18 cellular contexts compared by ENCODE assay signal in the genomic region with DNA sequence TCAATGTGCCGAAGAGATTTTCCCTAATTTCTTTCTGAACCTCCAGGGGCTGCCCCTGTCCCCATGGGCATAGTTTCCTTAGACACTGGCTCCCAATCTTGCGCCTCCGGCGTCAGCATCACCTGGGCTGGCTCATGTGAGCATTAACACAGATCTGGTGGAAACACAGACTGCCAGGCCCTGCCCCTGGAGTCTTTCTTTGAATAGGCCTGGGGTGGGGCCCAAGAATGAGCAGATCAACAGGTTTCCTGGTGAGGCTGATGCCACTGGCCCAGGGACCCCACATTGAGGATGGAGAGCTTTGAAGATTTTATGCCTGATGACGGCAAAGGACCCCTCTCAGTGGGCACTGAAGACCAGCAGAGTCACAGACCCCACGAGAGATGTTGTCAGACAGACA.
"Had no signal": no experiment of that assay in that cellular context is flagged by ENCODE, and none has a peak within 500 bp of the region (broad histone marks: within the 10 kb centered on the region; RNA-seq: fewer than 3 reads in every experiment).

No MANE protein-coding gene starts in this region.

- H3K27ac ChIP-seq: sigmoid colon, skin epidermis, tibial artery, upper lobe of left lung, uterus had no signal

- H3K4me3 Mint-ChIP-seq: nephron had no signal

- DNase-seq: cortex of kidney; dorsolateral prefrontal cortex; effector CD8-positive, alpha-beta T cell; foreskin melanocyte; heart left ventricle; hippocampal formation; kidney glomerular epithelial cell; midbrain; stimulated activated CD4-positive, alpha-beta T cell treated with anti-CD3 and anti-CD28 coated beads, Interleukin-2, amount 100 ng/mL, for 24 hours; stimulated activated CD4-positive, alpha-beta T cell treated with anti-CD3 and anti-CD28 coated beads, Interleukin-4, amount 100 ng/mL, for 4 hours; stimulated activated naive CD8-positive, alpha-beta T cell treated with anti-CD3 and anti-CD28 coated beads, Interleukin-15, Interleukin-2, amounts not matched to agents 100 U/mL and 50 U/mL, for 24 hours; tibial artery; uterus had no signal

- H3K36me3 ChIP-seq: heart left ventricle, sigmoid colon, tibial artery, upper lobe of left lung, uterus had no signal

- H3K4me3 ChIP-seq: dorsolateral prefrontal cortex, heart left ventricle, sigmoid colon, skin epidermis, tibial artery, upper lobe of left lung, uterus had no signal

- H3K9me3 ChIP-seq: sigmoid colon, upper lobe of left lung, uterus had no signal

- H3K27ac Mint-ChIP-seq: nephron had no signal

- H3K27me3 ChIP-seq: dorsolateral prefrontal cortex, heart left ventricle, sigmoid colon, tibial artery, upper lobe of left lung, uterus had no signal

- ATAC-seq: left lobe of liver; stimulated activated naive CD8-positive, alpha-beta T cell treated with anti-CD3 and anti-CD28 coated beads, Interleukin-15, Interleukin-2, amounts not matched to agents 100 U/mL and 50 U/mL, for 24 hours had no signal
